In the genomic region with DNA sequence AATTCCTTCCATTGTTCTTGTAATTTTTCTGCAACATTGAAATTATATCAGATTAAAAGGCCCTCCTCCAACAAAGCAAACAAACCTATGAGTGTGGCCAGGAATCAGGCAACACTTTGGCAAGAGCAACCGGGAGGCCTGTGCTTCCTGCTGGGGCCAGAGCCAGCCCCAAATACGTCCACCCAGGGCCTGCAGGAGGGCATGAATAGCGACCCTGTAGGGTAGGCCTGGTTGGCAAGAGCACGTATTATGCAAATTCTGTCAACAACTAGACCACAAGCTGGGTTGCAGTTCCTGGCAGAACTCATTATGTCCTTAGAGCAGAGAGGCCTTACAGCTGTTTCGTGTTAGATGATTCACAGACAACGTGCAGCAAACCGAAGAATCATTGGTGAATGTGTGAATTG, we compare ENCODE assay signal across 8 cellular contexts. TPM values are rescaled to one million over a fixed set of nuclear protein-coding genes. Genes with fewer than 3 reads are reported as not detected.
DNase-seq lines count a peak whose midpoint lies in the region; ATAC-seq and TF ChIP-seq lines count a peak whose summit lies in the region.

No MANE protein-coding gene starts in this region.

- no peaks in the 10 kb centered on the region for H3K27me3 ChIP-seq in WERI-Rb-1 (ENCODE audit: insufficient read depth, low read depth, severe bottlenecking)

- H3K36me3 Mint-ChIP-seq in osteocyte (ENCODE audit: unreplicated experiment), result no peaks in the 10 kb centered on the region

- no peaks in the 10 kb centered on the region for H3K9me3 ChIP-seq in WERI-Rb-1 (ENCODE audit: severe bottlenecking)

- H3K4me3 Mint-ChIP-seq in osteocyte (ENCODE audit: unreplicated experiment), result no peak overlapping the region

- H3K36me3 ChIP-seq in WERI-Rb-1, result no peaks in the 10 kb centered on the region

- no peak overlapping the region for H3K4me3 ChIP-seq in WERI-Rb-1 (ENCODE audit: low read depth, low read length)

- peak; percentile 85 for DNase-seq in DMS79 (lab: John Stamatoyannopoulos, UW)
- peak; percentile 58 for DNase-seq in GM20000 (ENCODE audit: low spot score)
- DNase-seq in NOMO-1 treated with dmso at 0.1 percent for 144 hours (lab: John Stamatoyannopoulos, UW; ENCODE audit: unreplicated experiment), result peak; percentile 87
- peak; percentile 33 for DNase-seq in activated effector memory CD4-positive, alpha-beta T cell treated with Interleukin-2 at 50 U/mL for 16 hours
- DNase-seq in germinal center (ENCODE audit: low spot score), result peak; percentile 80
- DNase-seq in osteocyte (ENCODE audit: extremely low spot score, unreplicated experiment), result no peak
- no peak for DNase-seq in WERI-Rb-1

- no peaks in the 10 kb centered on the region for H3K9me3 Mint-ChIP-seq in osteocyte (ENCODE audit: unreplicated experiment)

- peaks cover 43% of the 10 kb centered on the region for H3K4me1 Mint-ChIP-seq in osteocyte (ENCODE audit: unreplicated experiment)

- H3K27me3 Mint-ChIP-seq in osteocyte (ENCODE audit: unreplicated experiment), result no peaks in the 10 kb centered on the region

- ATAC-seq in HG03571 (IDR thresholded peaks at IDR 0.05; ENCODE audit: unreplicated experiment), result peak; percentile 76

- H3K27ac Mint-ChIP-seq in osteocyte (ENCODE audit: unreplicated experiment), result peak overlapping the region; percentile 99

- TF ChIP-seq CTCF in GM20000 (IDR thresholded peaks at IDR 0.05; ENCODE audit: extremely low read depth, missing control alignments), result no peak
- TF ChIP-seq CTCF in osteocyte (IDR thresholded peaks at IDR 0.05), result no peak
- TF ChIP-seq CTCF in WERI-Rb-1 (IDR thresholded peaks at IDR 0.05; ENCODE audit: low read depth, low read length), result no peak

- no peak overlapping the region for H3K27ac ChIP-seq in WERI-Rb-1

RNA-seq across cellular contexts. Expression of a gene that starts 26.9 kb away (rescaled TPM):
- total RNA-seq in osteocyte, result 90.8 and 91.0 TPM in 2 replicates

RNA-seq across cellular contexts. Expression of a gene that starts 50.7 kb away (rescaled TPM):
- total RNA-seq in osteocyte, result 85.7 and 102 TPM in 2 replicates

Comparison
In these comparisons a context has a peak if more than half of its experiments do, and no peak if none do; other contexts are left out.
1. DNase-seq: peak in DMS79 (single experiment), GM20000 (single experiment), NOMO-1 treated with dmso at 0.1 percent for 144 hours (single experiment), activated effector memory CD4-positive, alpha-beta T cell treated with Interleukin-2 at 50 U/mL for 16 hours (single experiment) and germinal center (single experiment); none in osteocyte (single experiment) and WERI-Rb-1 (single experiment).